21 cellular contexts compared by ENCODE assay signal in genomic region chr9:88783613-88784230, GRCh38.
DNase-seq lines count a peak whose midpoint lies in the region; ATAC-seq, FAIRE-seq and TF ChIP-seq lines count a peak whose summit lies in the region.
"Had no signal": no experiment of that assay in that cellular context is flagged by ENCODE, and none has a peak within 500 bp of the region (broad histone marks: within the 10 kb centered on the region; RNA-seq: fewer than 3 reads in every experiment).

No MANE protein-coding gene starts in this region.

- H3K4me3 ChIP-seq in BLaER1 treated with 17β-estradiol and CSF1 and Interleukin-3, amounts not matched to agents 10 nM and 100 nM = peak overlapping the region in 6 of 10 experiments; percentile 1 to 42 (median 17); a peak in 5 of 20 replicates
- H3K4me3 ChIP-seq in neuronal stem cell (ENCODE audit: low read length in 2 of 2) = peak overlapping the region in 1 of 2 donors; percentile 29
- H3K4me3 ChIP-seq in small intestine (ENCODE audit: low read depth in 1 of 2, low read length in 2 of 2) = no peak overlapping the region
- H3K4me3 ChIP-seq in ovary = no peak overlapping the region
- H3K4me3 ChIP-seq: coronary artery, thyroid gland had no signal

- peaks cover 41 to 89% (median 72%) of the 10 kb centered on the region in 10 experiments for H3K4me1 ChIP-seq in BLaER1 treated with 17β-estradiol and CSF1 and Interleukin-3, amounts not matched to agents 10 nM and 100 nM
- H3K4me1 ChIP-seq in neuronal stem cell (ENCODE audit: control insufficient read depth in 2 of 2, insufficient read depth in 1 of 2, low read depth in 1 of 2, low read length in 2 of 2) = peaks cover 23 to 42% of the 10 kb centered on the region in 2 donors
- no peaks in the 10 kb centered on the region for H3K4me1 ChIP-seq in small intestine (ENCODE audit: control insufficient read depth in 2 of 2, insufficient read depth in 1 of 2, low read depth in 1 of 2, low read length in 1 of 2)
- H3K4me1 ChIP-seq in ovary (ENCODE audit: insufficient read depth) = peaks cover 3% of the 10 kb centered on the region

- H3K79me1 ChIP-seq in neuronal stem cell (ENCODE audit: low read depth, low read length) = no peaks in the 10 kb centered on the region

- no peaks in the 10 kb centered on the region for H3K9me3 Mint-ChIP-seq in brain
- H3K9me3 Mint-ChIP-seq: activated T-cell treated with anti-CD3 and anti-CD28 coated beads, Interleukin-2, amount 50 U/mL, for 24 hours; memory B cell had no signal

- H3K27ac ChIP-seq in BLaER1 treated with 17β-estradiol and CSF1 and Interleukin-3, amounts not matched to agents 10 nM and 100 nM = peak overlapping the region in 4 of 11 experiments; percentile 4 to 53 (median 44); a peak in 7 of 22 replicates
- peak overlapping the region; percentile 54 for H3K27ac ChIP-seq in neuronal stem cell (replicated peaks; ENCODE audit: low read length)
- H3K27ac ChIP-seq in small intestine (ENCODE audit: low read depth in 1 of 2, low read length in 1 of 2) = no peak overlapping the region
- no peak overlapping the region for H3K27ac ChIP-seq in ovary
- H3K27ac ChIP-seq: coronary artery, neutrophil, thyroid gland had no signal

- no peak overlapping the region for H2AK5ac ChIP-seq in neuronal stem cell (ENCODE audit: low read depth, low read length)

- intact Hi-C loops in ovary (cut with DNase I) = no loop called here

- TF ChIP-seq EP300 in ovary (IDR thresholded peaks at IDR 0.05) = no peak

- no peak for FAIRE-seq in small intestine (lab: Jason Lieb, UNC)
- FAIRE-seq: bronchial epithelial cell had no signal

- H3K4ac ChIP-seq in neuronal stem cell (ENCODE audit: low read length) = no peak overlapping the region

- H3K27ac Mint-ChIP-seq in brain = peak overlapping the region in 3 of 5 experiments; percentile 19 to 69 (median 57)
- H3K27ac Mint-ChIP-seq: activated CD8-positive, alpha-beta T cell treated with anti-CD3 and anti-CD28 coated beads, Interleukin-2, amount 10 ng/mL, durations not matched to agents 7 days and 5 days; activated T-cell treated with anti-CD3 and anti-CD28 coated beads, Interleukin-2, amount 50 U/mL, for 24 hours; memory B cell had no signal

- H3K36me3 ChIP-seq in BLaER1 treated with 17β-estradiol and CSF1 and Interleukin-3, amounts not matched to agents 10 nM and 100 nM = no peaks in the 10 kb centered on the region
- no peaks in the 10 kb centered on the region for H3K36me3 ChIP-seq in neuronal stem cell (replicated peaks in 1 of 2; ENCODE audit: control insufficient read depth in 2 of 2, insufficient read depth in 2 of 2, low read length in 2 of 2)
- no peaks in the 10 kb centered on the region for H3K36me3 ChIP-seq in small intestine (ENCODE audit: control insufficient read depth in 2 of 2, insufficient read depth in 2 of 2, low read length in 2 of 2)
- no peaks in the 10 kb centered on the region for H3K36me3 ChIP-seq in ovary
- H3K36me3 ChIP-seq: neutrophil, thyroid gland had no signal

- no peak overlapping the region for H2BK120ac ChIP-seq in neuronal stem cell (ENCODE audit: low read depth, low read length)

- H2BK5ac ChIP-seq in neuronal stem cell (ENCODE audit: low read length) = no peak overlapping the region

- DNase-seq in Kasumi-1 (lab: John Stamatoyannopoulos, UW) (peak; percentile 77 to 79), neuronal stem cell (ENCODE audit: low spot score) (no peak), small intestine (no peak), ovary (no peak)
- DNase-seq: activated CD8-positive, alpha-beta T cell treated with anti-CD3 and anti-CD28 coated beads, Interleukin-2, amount 10 ng/mL, durations not matched to agents 7 days and 5 days; activated naive CD4-positive, alpha-beta T cell; activated T-cell treated with anti-CD3 and anti-CD28 coated beads, Interleukin-2, amount 50 U/mL, for 24 hours; glutamatergic neuron; GOT3; NCI-H526; stimulated activated CD4-positive, alpha-beta T cell treated with anti-CD3 and anti-CD28 coated beads, Interleukin-2, amount 100 ng/mL, for 24 hours; stimulated activated naive CD4-positive, alpha-beta T cell treated with Interleukin-2 at 50 U/mL for 16 hours; thyroid gland had no signal

- H3K4me3 Mint-ChIP-seq in brain = peak overlapping the region in 1 of 5 experiments; percentile 42
- H3K4me3 Mint-ChIP-seq: activated CD8-positive, alpha-beta T cell treated with anti-CD3 and anti-CD28 coated beads, Interleukin-2, amount 10 ng/mL, durations not matched to agents 7 days and 5 days; activated T-cell treated with anti-CD3 and anti-CD28 coated beads, Interleukin-2, amount 50 U/mL, for 24 hours; memory B cell had no signal

- H4K8ac ChIP-seq in neuronal stem cell (ENCODE audit: low read depth, low read length) = no peak overlapping the region

- no peaks in the 10 kb centered on the region for H4K20me1 ChIP-seq in BLaER1 treated with 17β-estradiol and CSF1 and Interleukin-3, amounts not matched to agents 10 nM and 100 nM

- H3K18ac ChIP-seq in neuronal stem cell (ENCODE audit: low read length) = peak overlapping the region; percentile 54

- peaks cover 3% of the 10 kb centered on the region for H3K27me3 Mint-ChIP-seq in brain

- H3K4me1 Mint-ChIP-seq in brain = peaks cover 38% of the 10 kb centered on the region
- H3K4me1 Mint-ChIP-seq: memory B cell had no signal

- TF ChIP-seq CTCF in brain (conservative IDR thresholded peaks at IDR 0.05) = no peak
- no peak for TF ChIP-seq CTCF in ovary (IDR thresholded peaks at IDR 0.05)

- H4K91ac ChIP-seq in neuronal stem cell (ENCODE audit: low read depth, low read length, poor library complexity) = no peak overlapping the region

- H2AFZ ChIP-seq in neuronal stem cell (ENCODE audit: low read length) = peak overlapping the region; percentile 62

- ATAC-seq in GM21360 (IDR thresholded peaks at IDR 0.05; ENCODE audit: unreplicated experiment) (no peak), HG03521 (IDR thresholded peaks at IDR 0.05; ENCODE audit: unreplicated experiment) (no peak)
- ATAC-seq: activated CD8-positive, alpha-beta T cell treated with anti-CD3 and anti-CD28 coated beads, Interleukin-2, amount 10 ng/mL, durations not matched to agents 7 days and 5 days had no signal

- no peak overlapping the region for H2BK12ac ChIP-seq in neuronal stem cell (ENCODE audit: low read length)

- no peak overlapping the region for H2BK15ac ChIP-seq in neuronal stem cell (ENCODE audit: low read length)

- H3K14ac ChIP-seq in neuronal stem cell (ENCODE audit: low read length) = no peak overlapping the region

- no peak overlapping the region for H3K23ac ChIP-seq in neuronal stem cell (ENCODE audit: low read depth, low read length, poor library complexity)

- H3K4me2 ChIP-seq in BLaER1 treated with 17β-estradiol and CSF1 and Interleukin-3, amounts not matched to agents 10 nM and 100 nM = peak overlapping the region; percentile 58 to 93 (median 87)
- peak overlapping the region; percentile 28 for H3K4me2 ChIP-seq in neuronal stem cell (ENCODE audit: insufficient read depth, low read length, poor library complexity, severe bottlenecking)

- H3K36me3 Mint-ChIP-seq in brain = no peaks in the 10 kb centered on the region
- H3K36me3 Mint-ChIP-seq: memory B cell had no signal

- peak overlapping the region in 5 of 11 experiments; percentile 7 to 40 (median 29); a peak in 5 of 22 replicates for H3K9ac ChIP-seq in BLaER1 treated with 17β-estradiol and CSF1 and Interleukin-3, amounts not matched to agents 10 nM and 100 nM
- no peak overlapping the region for H3K9ac ChIP-seq in neuronal stem cell (ENCODE audit: low read depth, low read length, poor library complexity)

- WGBS in neuronal stem cell (ENCODE audit: extremely low coverage in 2 of 2, insufficient read length in 2 of 2, insufficient replicate concordance in 1 of 2), 2 donors = no CpG with 5 or more reads among the region's 7 CpGs
- WGBS in small intestine, 3 donors = 60 to 73% (median 65%) methylated on average over 7 of the region's 7 CpGs
- WGBS in ovary, 3 donors = 83 to 86% (median 83%) methylated on average over 7 of the region's 7 CpGs

- no peaks in the 10 kb centered on the region for H3K9me3 ChIP-seq in BLaER1 treated with 17β-estradiol and CSF1 and Interleukin-3, amounts not matched to agents 10 nM and 100 nM (replicated peaks in 1 of 11)
- H3K9me3 ChIP-seq in neuronal stem cell (replicated peaks in 1 of 2; ENCODE audit: control insufficient read depth in 2 of 2, insufficient read depth in 1 of 2, low read depth in 1 of 2, low read length in 2 of 2) (peaks cover 2 to 5% of the 10 kb centered on the region in 2 donors), small intestine (ENCODE audit: control insufficient read depth, low read depth) (no peaks in the 10 kb centered on the region), ovary (no peaks in the 10 kb centered on the region)
- H3K9me3 ChIP-seq: neutrophil, thyroid gland had no signal

- H3K27me3 ChIP-seq in BLaER1 treated with 17β-estradiol and CSF1 and Interleukin-3, amounts not matched to agents 10 nM and 100 nM = peaks cover 0 to 36% (median 0%) of the 10 kb centered on the region in 11 experiments; a peak in 4 of 22 replicates
- H3K27me3 ChIP-seq in neuronal stem cell (ENCODE audit: control insufficient read depth in 3 of 3, insufficient read depth in 3 of 3, low read depth in 1 of 3, low read length in 3 of 3) (peaks cover 0 to 10% (median 0%) of the 10 kb centered on the region in 3 experiments), small intestine (ENCODE audit: control insufficient read depth in 2 of 2, insufficient read depth in 2 of 2, low read length in 2 of 2) (no peaks in the 10 kb centered on the region), ovary (no peaks in the 10 kb centered on the region)
- H3K27me3 ChIP-seq: thyroid gland had no signal

- no peak for TF ChIP-seq POLR2A in ovary (IDR thresholded peaks at IDR 0.05)

Comparison
In these comparisons a context has a peak if more than half of its experiments do, and no peak if none do; other contexts are left out.
1. H3K4me3 ChIP-seq: peak in BLaER1 treated with 17β-estradiol and CSF1 and Interleukin-3, amounts not matched to agents 10 nM and 100 nM (6 of 10); none in small intestine (0 of 2) and ovary (single experiment).
2. DNase-seq: peak in Kasumi-1 (2 of 2); none in neuronal stem cell (single experiment), small intestine (single experiment) and ovary (0 of 5).